35 cellular contexts compared by ENCODE assay signal in the genomic region with DNA sequence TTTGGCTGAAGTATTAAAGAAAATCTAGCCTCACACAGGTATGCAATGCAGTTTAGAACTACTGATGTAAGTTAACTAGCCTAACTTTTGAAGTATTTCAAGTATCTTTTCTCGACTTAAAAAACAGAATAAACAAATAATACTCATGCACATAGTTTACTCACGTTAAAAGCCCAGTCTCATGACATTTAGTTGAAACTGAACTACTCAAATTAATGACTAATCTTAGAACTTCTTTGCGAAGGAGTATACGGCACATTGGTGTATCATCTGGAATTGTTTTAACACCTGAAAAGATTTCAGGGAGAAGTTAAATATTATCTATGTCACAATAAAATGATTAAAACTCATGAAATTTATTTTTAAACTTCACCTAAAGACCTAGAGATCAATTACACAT.
"Had no signal": no experiment of that assay in that cellular context is flagged by ENCODE, and none has a peak within 500 bp of the region (broad histone marks: within the 10 kb centered on the region; RNA-seq: fewer than 3 reads in every experiment).

No MANE protein-coding gene starts in this region.

- H3K27ac Mint-ChIP-seq: activated CD4-positive, alpha-beta memory T cell treated with anti-CD3 and anti-CD28 coated beads, Interleukin-2, amount 10 ng/mL, durations not matched to agents 7 days and 5 days; activated CD4-positive, alpha-beta T cell treated with anti-CD3 and anti-CD28 coated beads for 36 hours; activated CD4-positive, alpha-beta T cell treated with anti-CD3 and anti-CD28 coated beads, Interleukin-2, amount 10 ng/mL, durations not matched to agents 7 days and 5 days; activated CD8-positive, alpha-beta memory T cell treated with anti-CD3 and anti-CD28 coated beads, Interleukin-2, amount 10 ng/mL, durations not matched to agents 7 days and 5 days; activated CD8-positive, alpha-beta T cell treated with anti-CD3 and anti-CD28 coated beads, Interleukin-2, amount 10 ng/mL, durations not matched to agents 7 days and 5 days; activated naive CD4-positive, alpha-beta T cell treated with anti-CD3 and anti-CD28 coated beads, Interleukin-2, amount 50 U/mL, for 72 hours; activated naive CD8-positive, alpha-beta T cell treated with anti-CD3 and anti-CD28 coated beads for 36 hours; activated T-cell treated with anti-CD3 and anti-CD28 coated beads, Interleukin-2, amount 50 U/mL, for 24 hours; activated T-helper 2 cell treated with anti-CD3 and anti-CD28 coated beads, Interferon-gamma antibody, Interleukin-2, Interleukin-4, amounts not matched to agents 10 μg/mL and 5 μg/mL and 100 μg/mL, durations not matched to agents 14 hours and 24 hours and 36 hours; T-helper 1 cell treated with Interleukin-12 subunit alpha and Interleukin-12 subunit beta and Interleukin-4 antibody, amounts not matched to agents 30 μg/mL and 1 μg/mL, for 36 hours; T-helper 2 cell treated with Interferon-gamma antibody and Interleukin-4, amounts not matched to agents 5 μg/mL and 100 μg/mL, for 36 hours; WTC11 had no signal

- H3K4me3 Mint-ChIP-seq: activated CD4-positive, alpha-beta memory T cell treated with anti-CD3 and anti-CD28 coated beads, Interleukin-2, amount 10 ng/mL, durations not matched to agents 7 days and 5 days; activated CD4-positive, alpha-beta T cell treated with anti-CD3 and anti-CD28 coated beads for 36 hours; activated CD4-positive, alpha-beta T cell treated with anti-CD3 and anti-CD28 coated beads, Interleukin-2, amount 10 ng/mL, durations not matched to agents 7 days and 5 days; activated CD8-positive, alpha-beta memory T cell treated with anti-CD3 and anti-CD28 coated beads, Interleukin-2, amount 10 ng/mL, durations not matched to agents 7 days and 5 days; activated CD8-positive, alpha-beta T cell treated with anti-CD3 and anti-CD28 coated beads, Interleukin-2, amount 10 ng/mL, durations not matched to agents 7 days and 5 days; activated naive CD8-positive, alpha-beta T cell treated with anti-CD3 and anti-CD28 coated beads for 36 hours; activated T-cell treated with anti-CD3 and anti-CD28 coated beads, Interleukin-2, amount 50 U/mL, for 24 hours; T-helper 1 cell treated with Interleukin-12 subunit alpha and Interleukin-12 subunit beta and Interleukin-4 antibody, amounts not matched to agents 30 μg/mL and 1 μg/mL, for 36 hours; T-helper 2 cell treated with Interferon-gamma antibody and Interleukin-4, amounts not matched to agents 5 μg/mL and 100 μg/mL, for 36 hours; WTC11 had no signal

- H3K9me3 ChIP-seq: adrenal gland, body of pancreas, breast epithelium had no signal

- DNase-seq: activated CD4-positive, alpha-beta memory T cell treated with anti-CD3 and anti-CD28 coated beads, Interleukin-2, amount 10 ng/mL, durations not matched to agents 7 days and 5 days; activated CD4-positive, alpha-beta T cell treated with anti-CD3 and anti-CD28 coated beads for 1 hour; activated CD4-positive, alpha-beta T cell treated with anti-CD3 and anti-CD28 coated beads for 36 hours; activated CD4-positive, alpha-beta T cell treated with anti-CD3 and anti-CD28 coated beads for 48 hours; activated CD4-positive, alpha-beta T cell treated with anti-CD3 and anti-CD28 coated beads, Interleukin-2, amount 10 ng/mL, durations not matched to agents 7 days and 5 days; activated CD4-positive, alpha-beta T cell treated with anti-CD3 and anti-CD28 coated beads, Interleukin-2, amount 50 U/mL, for 48 hours; activated CD4-positive, CD25-positive, alpha-beta regulatory T cell; activated CD8-positive, alpha-beta memory T cell treated with anti-CD3 and anti-CD28 coated beads for 24 hours; activated CD8-positive, alpha-beta memory T cell treated with anti-CD3 and anti-CD28 coated beads, Interleukin-2, amount 10 ng/mL, durations not matched to agents 7 days and 5 days; activated CD8-positive, alpha-beta memory T cell treated with anti-CD3 and anti-CD28 coated beads, Interleukin-2, amount 50 U/mL, for 48 hours; activated CD8-positive, alpha-beta T cell treated with anti-CD3 and anti-CD28 coated beads, Interleukin-2, amount 10 ng/mL, durations not matched to agents 7 days and 5 days; activated effector memory CD4-positive, alpha-beta T cell treated with Interleukin-2 at 50 U/mL for 16 hours; activated gamma-delta T cell; activated naive CD4-positive, alpha-beta T cell treated with anti-CD3 and anti-CD28 coated beads, Interleukin-2, amount 50 U/mL, for 16 hours; activated naive CD4-positive, alpha-beta T cell treated with Interleukin-2 at 50 U/mL for 16 hours; activated naive CD8-positive, alpha-beta T cell treated with anti-CD3 and anti-CD28 coated beads for 36 hours; activated T-cell treated with anti-CD3 and anti-CD28 coated beads, Interleukin-2, amount 50 U/mL, for 24 hours; activated T-cell treated with anti-CD3 and anti-CD28 coated beads, Interleukin-2, amount 50 U/mL, for 48 hours; adrenal gland; amniotic stem cell; aorta; body of pancreas; brain microvascular endothelial cell; central memory CD4-positive, alpha-beta T cell; T-helper 2 cell; T-helper 9 cell; WERI-Rb-1 had no signal

- ATAC-seq: activated CD4-positive, alpha-beta T cell treated with anti-CD3 and anti-CD28 coated beads for 36 hours; activated CD4-positive, CD25-positive, alpha-beta regulatory T cell treated with anti-CD3 and anti-CD28 coated beads, Interleukin-2, amount 50 U/mL, for 24 hours; activated CD8-positive, alpha-beta memory T cell treated with anti-CD3 and anti-CD28 coated beads, Interleukin-2, amount 10 ng/mL, durations not matched to agents 7 days and 5 days; activated CD8-positive, alpha-beta T cell treated with anti-CD3 and anti-CD28 coated beads, Interleukin-2, amount 10 ng/mL, durations not matched to agents 7 days and 5 days; activated naive CD4-positive, alpha-beta T cell treated with anti-CD3 and anti-CD28 coated beads, Interleukin-2, amount 50 U/mL, for 72 hours; body of pancreas; WTC11 had no signal

- H3K4me3 ChIP-seq: adrenal gland, body of pancreas, breast epithelium had no signal

- H3K27ac ChIP-seq: adrenal gland, body of pancreas, brain microvascular endothelial cell, breast epithelium, WERI-Rb-1 had no signal

- FAIRE-seq: TTC549 had no signal

- H3K9me3 Mint-ChIP-seq: activated CD4-positive, alpha-beta memory T cell treated with anti-CD3 and anti-CD28 coated beads, Interleukin-2, amount 10 ng/mL, durations not matched to agents 7 days and 5 days; activated CD4-positive, alpha-beta T cell treated with anti-CD3 and anti-CD28 coated beads, Interleukin-2, amount 10 ng/mL, durations not matched to agents 7 days and 5 days; activated naive CD4-positive, alpha-beta T cell treated with anti-CD3 and anti-CD28 coated beads, Interleukin-2, amount 50 U/mL, for 72 hours; activated naive CD8-positive, alpha-beta T cell treated with anti-CD3 and anti-CD28 coated beads for 36 hours; activated T-cell treated with anti-CD3 and anti-CD28 coated beads, Interleukin-2, amount 50 U/mL, for 24 hours; activated T-helper 2 cell treated with anti-CD3 and anti-CD28 coated beads, Interferon-gamma antibody, Interleukin-2, Interleukin-4, amounts not matched to agents 10 μg/mL and 5 μg/mL and 100 μg/mL, durations not matched to agents 14 hours and 24 hours and 36 hours; T-helper 1 cell treated with Interleukin-12 subunit alpha and Interleukin-12 subunit beta and Interleukin-4 antibody, amounts not matched to agents 30 μg/mL and 1 μg/mL, for 36 hours; T-helper 2 cell treated with Interferon-gamma antibody and Interleukin-4, amounts not matched to agents 5 μg/mL and 100 μg/mL, for 36 hours; WTC11 had no signal

- H3K4me1 ChIP-seq: adrenal gland, body of pancreas, breast epithelium had no signal

- H3K4me1 Mint-ChIP-seq: activated naive CD8-positive, alpha-beta T cell treated with anti-CD3 and anti-CD28 coated beads for 36 hours; WTC11 had no signal

- H3K27me3 Mint-ChIP-seq: activated CD4-positive, alpha-beta memory T cell treated with anti-CD3 and anti-CD28 coated beads, Interleukin-2, amount 10 ng/mL, durations not matched to agents 7 days and 5 days; activated CD4-positive, alpha-beta T cell treated with anti-CD3 and anti-CD28 coated beads for 36 hours; activated CD4-positive, alpha-beta T cell treated with anti-CD3 and anti-CD28 coated beads, Interleukin-2, amount 10 ng/mL, durations not matched to agents 7 days and 5 days; activated CD8-positive, alpha-beta memory T cell treated with anti-CD3 and anti-CD28 coated beads, Interleukin-2, amount 10 ng/mL, durations not matched to agents 7 days and 5 days; activated naive CD8-positive, alpha-beta T cell treated with anti-CD3 and anti-CD28 coated beads for 36 hours; activated T-cell treated with anti-CD3 and anti-CD28 coated beads, Interleukin-2, amount 50 U/mL, for 24 hours had no signal
